In genomic region chr20:50792708-50793574, GRCh38 we compare ENCODE assay signal across 12 cellular contexts. TPM values are rescaled to one million over a fixed set of nuclear protein-coding genes. Genes with fewer than 3 reads are reported as not detected.
DNase-seq lines count a peak whose midpoint lies in the region; ATAC-seq and TF ChIP-seq lines count a peak whose summit lies in the region.
"Had no signal": no experiment of that assay in that cellular context is flagged by ENCODE, and none has a peak within 500 bp of the region (broad histone marks: within the 10 kb centered on the region; RNA-seq: fewer than 3 reads in every experiment).

No MANE protein-coding gene starts in this region.

- no peak overlapping the region for H3K27ac Mint-ChIP-seq in activated naive CD4-positive, alpha-beta T cell treated with anti-CD3 and anti-CD28 coated beads, Interleukin-2, amount 50 U/mL, for 24 hours
- no peak overlapping the region for H3K27ac Mint-ChIP-seq in activated naive CD4-positive, alpha-beta T cell treated with anti-CD3 and anti-CD28 coated beads, Interleukin-2, amount 10 ng/mL, durations not matched to agents 7 days and 5 days
- peak overlapping the region; percentile 40 for H3K27ac Mint-ChIP-seq in activated T-helper 2 cell treated with anti-CD3 and anti-CD28 coated beads, Interferon-gamma antibody, Interleukin-2, Interleukin-4, amounts not matched to agents 10 μg/mL and 5 μg/mL and 100 μg/mL, durations not matched to agents 14 hours and 24 hours and 36 hours
- peak overlapping the region in 2 of 6 donors; percentile 28 to 91 for H3K27ac Mint-ChIP-seq in naive B cell
- H3K27ac Mint-ChIP-seq: activated CD4-positive, alpha-beta T cell treated with anti-CD3 and anti-CD28 coated beads, Interleukin-2, amount 10 ng/mL, durations not matched to agents 7 days and 5 days had no signal

- H3K4me1 ChIP-seq in vagina (peaks cover 43% of the 10 kb centered on the region), tibial artery (peaks cover 0 to 32% (median 23%) of the 10 kb centered on the region in 4 donors)

- H3K27ac ChIP-seq in vagina (peak overlapping the region; percentile 45), tibial artery (no peak overlapping the region)

- H3K36me3 ChIP-seq in vagina: no peaks in the 10 kb centered on the region
- H3K36me3 ChIP-seq in tibial artery: no peaks in the 10 kb centered on the region

- CTCF ChIA-PET in activated naive CD4-positive, alpha-beta T cell treated with anti-CD3 and anti-CD28 coated beads, Interleukin-2, amount 10 ng/mL, durations not matched to agents 7 days and 5 days (lab: Charles Lee): interaction anchor here (0.5 to 8.4 kb wide), 16 partner anchors 10 to 447 kb away, joined by 3 to 167 read pairs (median 4); partner anchors contain the start of genes ADNP, DPM1 and MOCS3

- H3K36me3 Mint-ChIP-seq in activated naive CD4-positive, alpha-beta T cell treated with anti-CD3 and anti-CD28 coated beads, Interleukin-2, amount 50 U/mL, for 24 hours: no peaks in the 10 kb centered on the region
- no peaks in the 10 kb centered on the region for H3K36me3 Mint-ChIP-seq in activated naive CD4-positive, alpha-beta T cell treated with anti-CD3 and anti-CD28 coated beads, Interleukin-2, amount 10 ng/mL, durations not matched to agents 7 days and 5 days
- no peaks in the 10 kb centered on the region for H3K36me3 Mint-ChIP-seq in activated T-helper 2 cell treated with anti-CD3 and anti-CD28 coated beads, Interferon-gamma antibody, Interleukin-2, Interleukin-4, amounts not matched to agents 10 μg/mL and 5 μg/mL and 100 μg/mL, durations not matched to agents 14 hours and 24 hours and 36 hours (ENCODE audit: low read depth)
- no peaks in the 10 kb centered on the region for H3K36me3 Mint-ChIP-seq in naive B cell

- peak overlapping the region; percentile 5 for H3K4me3 Mint-ChIP-seq in activated naive CD4-positive, alpha-beta T cell treated with anti-CD3 and anti-CD28 coated beads, Interleukin-2, amount 50 U/mL, for 24 hours
- H3K4me3 Mint-ChIP-seq in activated naive CD4-positive, alpha-beta T cell treated with anti-CD3 and anti-CD28 coated beads, Interleukin-2, amount 10 ng/mL, durations not matched to agents 7 days and 5 days: no peak overlapping the region
- H3K4me3 Mint-ChIP-seq in activated T-helper 2 cell treated with anti-CD3 and anti-CD28 coated beads, Interferon-gamma antibody, Interleukin-2, Interleukin-4, amounts not matched to agents 10 μg/mL and 5 μg/mL and 100 μg/mL, durations not matched to agents 14 hours and 24 hours and 36 hours (ENCODE audit: low read depth): peak overlapping the region; percentile 17
- peak overlapping the region; percentile 36 to 90 (median 72) for H3K4me3 Mint-ChIP-seq in naive B cell

- H3K27me3 ChIP-seq in vagina: no peaks in the 10 kb centered on the region
- H3K27me3 ChIP-seq in tibial artery: no peaks in the 10 kb centered on the region

- no peak for DNase-seq in activated naive CD4-positive, alpha-beta T cell treated with anti-CD3 and anti-CD28 coated beads, Interleukin-2, amount 10 ng/mL, durations not matched to agents 7 days and 5 days
- no peak for DNase-seq in activated T-helper 2 cell treated with anti-CD3 and anti-CD28 coated beads, Interferon-gamma antibody, Interleukin-2, Interleukin-4, amounts not matched to agents 10 μg/mL and 5 μg/mL and 100 μg/mL, durations not matched to agents 14 hours and 24 hours and 36 hours (ENCODE audit: low spot score)
- DNase-seq in naive B cell: no peak
- no peak for DNase-seq in vagina (ENCODE audit: extremely low spot score in 2 of 2)
- DNase-seq in NCI-H510A (lab: John Stamatoyannopoulos, UW): no peak
- DNase-seq in tibial artery: no peak
- DNase-seq: activated gamma-delta T cell, NCI-H2081 had no signal

- intact Hi-C loops in activated T-helper 2 cell treated with anti-CD3 and anti-CD28 coated beads, Interferon-gamma antibody, Interleukin-2, Interleukin-4, amounts not matched to agents 10 μg/mL and 5 μg/mL and 100 μg/mL, durations not matched to agents 14 hours and 24 hours and 36 hours (cut with micrococcal nuclease): no loop called here
- intact Hi-C loops in vagina (cut with DNase I) (loop anchor here (5.0 kb wide), 1 partner anchor 139 kb away; the partner anchor contains the start of gene ADNP), tibial artery (cut with DNase I; ENCODE audit: low total_unique reads) (no loop called here)

- H3K4me1 Mint-ChIP-seq in activated naive CD4-positive, alpha-beta T cell treated with anti-CD3 and anti-CD28 coated beads, Interleukin-2, amount 50 U/mL, for 24 hours: peaks cover 16% of the 10 kb centered on the region
- peaks cover 30% of the 10 kb centered on the region for H3K4me1 Mint-ChIP-seq in activated naive CD4-positive, alpha-beta T cell treated with anti-CD3 and anti-CD28 coated beads, Interleukin-2, amount 10 ng/mL, durations not matched to agents 7 days and 5 days
- H3K4me1 Mint-ChIP-seq in activated T-helper 2 cell treated with anti-CD3 and anti-CD28 coated beads, Interferon-gamma antibody, Interleukin-2, Interleukin-4, amounts not matched to agents 10 μg/mL and 5 μg/mL and 100 μg/mL, durations not matched to agents 14 hours and 24 hours and 36 hours (ENCODE audit: low read depth): peaks cover 14% of the 10 kb centered on the region
- peaks cover 13 to 51% (median 17%) of the 10 kb centered on the region in 3 donors for H3K4me1 Mint-ChIP-seq in naive B cell

- no peaks in the 10 kb centered on the region for H3K9me3 ChIP-seq in vagina
- no peaks in the 10 kb centered on the region for H3K9me3 ChIP-seq in tibial artery

- no peak for TF ChIP-seq POLR2A in vagina (IDR thresholded peaks at IDR 0.05)

- H3K27me3 Mint-ChIP-seq in activated naive CD4-positive, alpha-beta T cell treated with anti-CD3 and anti-CD28 coated beads, Interleukin-2, amount 50 U/mL, for 24 hours: no peaks in the 10 kb centered on the region
- H3K27me3 Mint-ChIP-seq in activated naive CD4-positive, alpha-beta T cell treated with anti-CD3 and anti-CD28 coated beads, Interleukin-2, amount 10 ng/mL, durations not matched to agents 7 days and 5 days: peaks cover 4% of the 10 kb centered on the region
- no peaks in the 10 kb centered on the region for H3K27me3 Mint-ChIP-seq in activated T-helper 2 cell treated with anti-CD3 and anti-CD28 coated beads, Interferon-gamma antibody, Interleukin-2, Interleukin-4, amounts not matched to agents 10 μg/mL and 5 μg/mL and 100 μg/mL, durations not matched to agents 14 hours and 24 hours and 36 hours (ENCODE audit: low read depth)
- no peaks in the 10 kb centered on the region for H3K27me3 Mint-ChIP-seq in naive B cell
- H3K27me3 Mint-ChIP-seq: activated CD4-positive, alpha-beta T cell treated with anti-CD3 and anti-CD28 coated beads, Interleukin-2, amount 10 ng/mL, durations not matched to agents 7 days and 5 days had no signal

- TF ChIP-seq CTCF in vagina (IDR thresholded peaks at IDR 0.05) (no peak), tibial artery (IDR thresholded peaks at IDR 0.05) (no peak)

- H3K9me3 Mint-ChIP-seq in activated naive CD4-positive, alpha-beta T cell treated with anti-CD3 and anti-CD28 coated beads, Interleukin-2, amount 50 U/mL, for 24 hours: no peaks in the 10 kb centered on the region
- no peaks in the 10 kb centered on the region for H3K9me3 Mint-ChIP-seq in activated naive CD4-positive, alpha-beta T cell treated with anti-CD3 and anti-CD28 coated beads, Interleukin-2, amount 10 ng/mL, durations not matched to agents 7 days and 5 days
- H3K9me3 Mint-ChIP-seq in activated T-helper 2 cell treated with anti-CD3 and anti-CD28 coated beads, Interferon-gamma antibody, Interleukin-2, Interleukin-4, amounts not matched to agents 10 μg/mL and 5 μg/mL and 100 μg/mL, durations not matched to agents 14 hours and 24 hours and 36 hours: no peaks in the 10 kb centered on the region
- no peaks in the 10 kb centered on the region for H3K9me3 Mint-ChIP-seq in naive B cell
- H3K9me3 Mint-ChIP-seq: activated CD4-positive, alpha-beta T cell treated with anti-CD3 and anti-CD28 coated beads, Interleukin-2, amount 10 ng/mL, durations not matched to agents 7 days and 5 days had no signal

- H3K4me3 ChIP-seq in vagina: no peak overlapping the region
- H3K4me3 ChIP-seq in tibial artery: no peak overlapping the region

- ATAC-seq in naive B cell (ENCODE audit: low read depth in 2 of 2) (no peak), HG03280 (IDR thresholded peaks at IDR 0.05; ENCODE audit: unreplicated experiment) (no peak)
- ATAC-seq: left lobe of liver had no signal

RNA-seq across cellular contexts. Expression of gene BCAS4, which starts 1.9 kb away (rescaled TPM):
- 7.4 and 8.7 TPM in 2 replicates for total RNA-seq in activated T-helper 2 cell treated with anti-CD3 and anti-CD28 coated beads, Interferon-gamma antibody, Interleukin-2, Interleukin-4, amounts not matched to agents 10 μg/mL and 5 μg/mL and 100 μg/mL, durations not matched to agents 14 hours and 24 hours and 36 hours
- polyA plus RNA-seq in naive B cell (ENCODE audit: low read depth in 6 of 6): 10 to 100 TPM; 62.1 to 82.2 (median 70.3) TPM
- 1.7 TPM for total RNA-seq in vagina
